Comparison of ENCODE assay signal across 14 cellular contexts in the genomic region with DNA sequence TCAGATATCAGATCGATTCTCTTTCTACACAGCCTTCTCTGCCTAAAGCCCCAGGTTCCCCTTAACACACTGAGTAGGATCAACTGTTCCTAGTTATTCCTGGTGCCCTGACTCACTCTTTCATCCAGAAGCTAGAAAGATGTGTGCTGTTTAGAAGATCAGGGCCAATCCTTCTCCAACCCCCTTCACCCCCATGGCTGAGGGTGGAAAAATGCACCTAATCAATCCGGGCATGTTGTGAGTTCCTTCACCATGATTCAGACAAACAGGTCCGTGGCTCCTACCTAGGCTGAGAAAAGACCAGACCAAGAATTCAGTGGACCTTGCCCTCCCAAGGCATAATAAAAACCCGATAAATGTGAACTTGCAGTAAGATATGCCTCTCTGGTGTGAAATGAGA.
A peak's percentile ranks its signal among the peaks of the same experiment; 100 is the strongest.
DNase-seq lines count a peak whose midpoint lies in the region; ATAC-seq and TF ChIP-seq lines count a peak whose summit lies in the region.
"Had no signal": no experiment of that assay in that cellular context is flagged by ENCODE, and none has a peak within 500 bp of the region (broad histone marks: within the 10 kb centered on the region; RNA-seq: fewer than 3 reads in every experiment).

No MANE protein-coding gene starts in this region.

- ATAC-seq in RWPE2 (ENCODE audit: low read depth): peak; percentile 34; the same call in 1 of the 3 replicates
- no peak for ATAC-seq in HG02981 (IDR thresholded peaks at IDR 0.05; ENCODE audit: unreplicated experiment)
- no peak for ATAC-seq in GM21576 (IDR thresholded peaks at IDR 0.05; ENCODE audit: unreplicated experiment)
- ATAC-seq: GM12878 had no signal

- no peak for DNase-seq in RWPE2 (ENCODE audit: low spot score)
- peak; percentile 69 for DNase-seq in kidney tubule cell (ENCODE audit: low spot score)
- DNase-seq in progenitor cell of endocrine pancreas (ENCODE audit: low spot score, unreplicated experiment): no peak
- DNase-seq in NCI-H446 treated with DMSO at 0.1 percent for 48 hours (lab: John Stamatoyannopoulos, UW): no peak
- DNase-seq in amniotic stem cell (lab: John Stamatoyannopoulos, UW): no peak
- DNase-seq: DMS79, GOT3, NCI-H1092, NCI-H226, SHP77 had no signal

- H3K36me3 ChIP-seq in RWPE2 (ENCODE audit: low read depth): no peaks in the 10 kb centered on the region

- no peaks in the 10 kb centered on the region for H3K27me3 ChIP-seq in RWPE2 (ENCODE audit: insufficient read depth, poor library complexity, severe bottlenecking)

- no peaks in the 10 kb centered on the region for H3K36me3 Mint-ChIP-seq in progenitor cell of endocrine pancreas (ENCODE audit: insufficient read depth)

- H3K4me1 Mint-ChIP-seq in progenitor cell of endocrine pancreas (ENCODE audit: low read depth): peaks cover 81% of the 10 kb centered on the region

- H3K4me3 Mint-ChIP-seq in progenitor cell of endocrine pancreas (ENCODE audit: low read depth): no peak overlapping the region

- TF ChIP-seq CTCF in 22Rv1 (IDR thresholded peaks at IDR 0.05) (no peak), RWPE2 (IDR thresholded peaks at IDR 0.05; ENCODE audit: poor library complexity, severe bottlenecking) (no peak), progenitor cell of endocrine pancreas (IDR thresholded peaks at IDR 0.05; ENCODE audit: unreplicated experiment) (no peak)

- peaks cover 24% of the 10 kb centered on the region for H3K4me1 ChIP-seq in RWPE2 (ENCODE audit: insufficient read depth, poor library complexity, severe bottlenecking)

- no peaks in the 10 kb centered on the region for H3K9me3 Mint-ChIP-seq in progenitor cell of endocrine pancreas (ENCODE audit: low read depth)

- H3K9me3 ChIP-seq in RWPE2 (ENCODE audit: severe bottlenecking): no peaks in the 10 kb centered on the region

- H3K4me3 ChIP-seq in RWPE2 (ENCODE audit: severe bottlenecking): no peak overlapping the region
- H3K4me3 ChIP-seq: GM12878 had no signal

- no peaks in the 10 kb centered on the region for H3K27me3 Mint-ChIP-seq in progenitor cell of endocrine pancreas

- peak overlapping the region; percentile 67 for H3K27ac Mint-ChIP-seq in progenitor cell of endocrine pancreas

- H3K27ac ChIP-seq in 22Rv1 (peak overlapping the region; percentile 95), RWPE2 (ENCODE audit: poor library complexity, severe bottlenecking) (peak overlapping the region; percentile 55)
